19 cellular contexts compared by ENCODE assay signal in genomic region chr14:31106768-31107167, GRCh38.
DNase-seq lines count a peak whose midpoint lies in the region; TF ChIP-seq lines count a peak whose summit lies in the region.
"Had no signal": no experiment of that assay in that cellular context is flagged by ENCODE, and none has a peak within 500 bp of the region (broad histone marks: within the 10 kb centered on the region; RNA-seq: fewer than 3 reads in every experiment).

No MANE protein-coding gene starts in this region.

- POLR2A ChIA-PET in activated CD4-positive, alpha-beta T cell treated with anti-CD3 and anti-CD28 coated beads, Interleukin-2, amount 10 ng/mL, durations not matched to agents 7 days and 5 days (lab: Charles Lee): interaction anchor here (0.5 kb wide), 1 partner anchor 314 kb away, joined by 3 read pairs; no protein-coding TSS in a partner anchor

- H3K79me2 ChIP-seq in osteoblast (ENCODE audit: insufficient read depth, low read length): no peaks in the 10 kb centered on the region

- no peaks in the 10 kb centered on the region for H3K9me3 ChIP-seq in osteoblast (ENCODE audit: low read depth, low read length)

- H3K4me3 Mint-ChIP-seq in activated CD4-positive, alpha-beta T cell treated with anti-CD3 and anti-CD28 coated beads, Interleukin-2, amount 10 ng/mL, durations not matched to agents 7 days and 5 days: no peak overlapping the region
- H3K4me3 Mint-ChIP-seq: H9, nephron had no signal

- H3K36me3 ChIP-seq in osteoblast (ENCODE audit: insufficient read depth, low read length): peaks cover 65% of the 10 kb centered on the region

- no peak overlapping the region for H2AFZ ChIP-seq in osteoblast (ENCODE audit: low read length)

- H3K27me3 Mint-ChIP-seq in activated CD4-positive, alpha-beta T cell treated with anti-CD3 and anti-CD28 coated beads, Interleukin-2, amount 10 ng/mL, durations not matched to agents 7 days and 5 days: no peaks in the 10 kb centered on the region

- no peak for DNase-seq in activated CD4-positive, alpha-beta T cell treated with anti-CD3 and anti-CD28 coated beads, Interleukin-2, amount 10 ng/mL, durations not matched to agents 7 days and 5 days
- DNase-seq in activated CD4-positive, alpha-beta T cell treated with anti-CD3 and anti-CD28 coated beads for 1 hour: no peak
- DNase-seq in HT1080 (ENCODE audit: low read depth): peak; percentile 42
- peak; percentile 18 for DNase-seq in astrocyte of the spinal cord (ENCODE audit: low read depth, low spot score)
- DNase-seq in osteoblast (ENCODE audit: insufficient read length, low spot score, missing footprints): peak; percentile 52
- no peak for DNase-seq in stimulated activated CD8-positive, alpha-beta memory T cell treated with anti-CD3 and anti-CD28 coated beads, Interleukin-4, amount 100 ng/mL, for 48 hours
- DNase-seq in dedifferentiated amniotic fluid mesenchymal stem cell (ENCODE audit: extremely low spot score): no peak
- DNase-seq in NCI-H2081 treated with DMSO at 0.1 percent for 48 hours (lab: John Stamatoyannopoulos, UW): no peak
- DNase-seq: activated CD4-positive, alpha-beta T cell treated with anti-CD3 and anti-CD28 coated beads for 48 hours; amniotic stem cell; cerebellar nuclear complex; DMS79; H9; kidney glomerular epithelial cell; NCI-H1694 treated with DMSO at 0.1 percent for 48 hours; SIG-M5; T-helper 9 cell had no signal

- CTCF ChIA-PET in activated CD4-positive, alpha-beta T cell treated with anti-CD3 and anti-CD28 coated beads, Interleukin-2, amount 10 ng/mL, durations not matched to agents 7 days and 5 days (lab: Charles Lee): interaction anchor here (0.7 to 2.0 kb wide), 2 partner anchors 11 to 29 kb away, joined by 3 to 8 read pairs; no protein-coding TSS in a partner anchor

- no peaks in the 10 kb centered on the region for H3K27me3 ChIP-seq in osteoblast (ENCODE audit: insufficient read depth, low read length)

- H3K4me2 ChIP-seq in osteoblast (ENCODE audit: insufficient read depth, low read length): no peak overlapping the region

- H3K4me1 Mint-ChIP-seq in activated CD4-positive, alpha-beta T cell treated with anti-CD3 and anti-CD28 coated beads, Interleukin-2, amount 10 ng/mL, durations not matched to agents 7 days and 5 days: no peaks in the 10 kb centered on the region
- H3K4me1 Mint-ChIP-seq: H9, nephron had no signal

- TF ChIP-seq CTCF in astrocyte of the spinal cord (IDR thresholded peaks at IDR 0.05; ENCODE audit: low read depth, low read length) (no peak), osteoblast (IDR thresholded peaks at IDR 0.05; ENCODE audit: extremely low read depth, low read depth, low read length) (no peak)

- in situ Hi-C loops in astrocyte of the spinal cord (cut with HindIII; ENCODE audit: low sequenced_read_pairs): no loop called here

- peak overlapping the region; percentile 32 for H3K27ac ChIP-seq in osteoblast (ENCODE audit: low read depth, low read length)
- H3K27ac ChIP-seq: C4-2B had no signal

- H3K4me3 ChIP-seq in astrocyte of the spinal cord (ENCODE audit: low read depth, low read length) (no peak overlapping the region), osteoblast (ENCODE audit: insufficient read depth, low read length) (no peak overlapping the region)

- H3K9me3 Mint-ChIP-seq in activated CD4-positive, alpha-beta T cell treated with anti-CD3 and anti-CD28 coated beads, Interleukin-2, amount 10 ng/mL, durations not matched to agents 7 days and 5 days: no peaks in the 10 kb centered on the region
- H3K9me3 Mint-ChIP-seq: nephron had no signal

- H4K20me1 ChIP-seq in osteoblast (ENCODE audit: insufficient read depth, low read length): no peaks in the 10 kb centered on the region

- peak overlapping the region; percentile 13 for H3K27ac Mint-ChIP-seq in activated CD4-positive, alpha-beta T cell treated with anti-CD3 and anti-CD28 coated beads, Interleukin-2, amount 10 ng/mL, durations not matched to agents 7 days and 5 days
- H3K27ac Mint-ChIP-seq: nephron had no signal

- peaks cover 62% of the 10 kb centered on the region for H3K36me3 Mint-ChIP-seq in activated CD4-positive, alpha-beta T cell treated with anti-CD3 and anti-CD28 coated beads, Interleukin-2, amount 10 ng/mL, durations not matched to agents 7 days and 5 days (ENCODE audit: low read depth)

- no peaks in the 10 kb centered on the region for H3K4me1 ChIP-seq in osteoblast (ENCODE audit: insufficient read depth, low read length)

Comparison
In these comparisons a context has a peak if more than half of its experiments do, and no peak if none do; other contexts are left out.
1. DNase-seq: peak in HT1080 (single experiment), astrocyte of the spinal cord (single experiment) and osteoblast (single experiment); none in activated CD4-positive, alpha-beta T cell treated with anti-CD3 and anti-CD28 coated beads, Interleukin-2, amount 10 ng/mL, durations not matched to agents 7 days and 5 days (single experiment), activated CD4-positive, alpha-beta T cell treated with anti-CD3 and anti-CD28 coated beads for 1 hour (single experiment), stimulated activated CD8-positive, alpha-beta memory T cell treated with anti-CD3 and anti-CD28 coated beads, Interleukin-4, amount 100 ng/mL, for 48 hours (single experiment), dedifferentiated amniotic fluid mesenchymal stem cell (single experiment) and NCI-H2081 treated with DMSO at 0.1 percent for 48 hours (single experiment).